In genomic region chr2:212906620-212907019, GRCh38 we compare ENCODE assay signal across 13 cellular contexts.
"Had no signal": no experiment of that assay in that cellular context is flagged by ENCODE, and none has a peak within 500 bp of the region (broad histone marks: within the 10 kb centered on the region; RNA-seq: fewer than 3 reads in every experiment).

No MANE protein-coding gene starts in this region.

- H3K4me3 ChIP-seq: lower lobe of right lung, right lobe of liver, spleen had no signal

- FAIRE-seq: astrocyte had no signal

- H3K36me3 ChIP-seq: lower lobe of right lung, right lobe of liver, spleen, WERI-Rb-1 had no signal

- H3K27ac ChIP-seq: lower lobe of right lung, right lobe of liver, spleen, WERI-Rb-1 had no signal

- H3K27me3 ChIP-seq: right lobe of liver, spleen had no signal

- DNase-seq: activated CD4-positive, alpha-beta T cell treated with anti-CD3 and anti-CD28 coated beads for 36 hours; activated naive CD4-positive, alpha-beta T cell treated with Interleukin-2 at 50 U/mL for 16 hours; activated naive CD8-positive, alpha-beta T cell treated with anti-CD3 and anti-CD28 coated beads, Interleukin-2, amount 50 U/mL, for 24 hours; lower lobe of right lung; naive thymus-derived CD8-positive, alpha-beta T cell; nucleus accumbens; right lobe of liver; spleen; stimulated activated CD4-positive, alpha-beta T cell treated with anti-CD3 and anti-CD28 coated beads, Interleukin-1b, Interleukin-23, amount 100 ng/mL, for 48 hours; stimulated activated naive B cell treated with anti-CD40 and anti-IgM and Interleukin-4, amounts not matched to agents 10 μg/mL and 1 μg/mL and 100 μg/mL, for 72 hours; T1000; WERI-Rb-1 had no signal

- H3K27me3 Mint-ChIP-seq: activated naive CD8-positive, alpha-beta T cell treated with anti-CD3 and anti-CD28 coated beads, Interleukin-2, amount 50 U/mL, for 24 hours; naive thymus-derived CD8-positive, alpha-beta T cell; stimulated activated naive B cell treated with anti-CD40 and anti-IgM and Interleukin-4, amounts not matched to agents 10 μg/mL and 1 μg/mL and 100 μg/mL, for 72 hours had no signal

- H3K4me3 Mint-ChIP-seq: activated CD4-positive, alpha-beta T cell treated with anti-CD3 and anti-CD28 coated beads for 36 hours; activated naive CD8-positive, alpha-beta T cell treated with anti-CD3 and anti-CD28 coated beads, Interleukin-2, amount 50 U/mL, for 24 hours; naive thymus-derived CD8-positive, alpha-beta T cell; stimulated activated naive B cell treated with anti-CD40 and anti-IgM and Interleukin-4, amounts not matched to agents 10 μg/mL and 1 μg/mL and 100 μg/mL, for 72 hours had no signal

- H3K27ac Mint-ChIP-seq: activated CD4-positive, alpha-beta T cell treated with anti-CD3 and anti-CD28 coated beads for 36 hours; activated naive CD8-positive, alpha-beta T cell treated with anti-CD3 and anti-CD28 coated beads, Interleukin-2, amount 50 U/mL, for 24 hours; naive thymus-derived CD8-positive, alpha-beta T cell; stimulated activated naive B cell treated with anti-CD40 and anti-IgM and Interleukin-4, amounts not matched to agents 10 μg/mL and 1 μg/mL and 100 μg/mL, for 72 hours had no signal

- ATAC-seq: activated CD4-positive, alpha-beta T cell treated with anti-CD3 and anti-CD28 coated beads for 36 hours; activated naive CD8-positive, alpha-beta T cell treated with anti-CD3 and anti-CD28 coated beads, Interleukin-2, amount 50 U/mL, for 24 hours; naive thymus-derived CD8-positive, alpha-beta T cell; stimulated activated naive B cell treated with anti-CD40 and anti-IgM and Interleukin-4, amounts not matched to agents 10 μg/mL and 1 μg/mL and 100 μg/mL, for 72 hours had no signal

- H3K36me3 Mint-ChIP-seq: naive thymus-derived CD8-positive, alpha-beta T cell had no signal

- H3K9me3 Mint-ChIP-seq: naive thymus-derived CD8-positive, alpha-beta T cell had no signal
